8 cellular contexts compared by ENCODE assay signal in the genomic region with DNA sequence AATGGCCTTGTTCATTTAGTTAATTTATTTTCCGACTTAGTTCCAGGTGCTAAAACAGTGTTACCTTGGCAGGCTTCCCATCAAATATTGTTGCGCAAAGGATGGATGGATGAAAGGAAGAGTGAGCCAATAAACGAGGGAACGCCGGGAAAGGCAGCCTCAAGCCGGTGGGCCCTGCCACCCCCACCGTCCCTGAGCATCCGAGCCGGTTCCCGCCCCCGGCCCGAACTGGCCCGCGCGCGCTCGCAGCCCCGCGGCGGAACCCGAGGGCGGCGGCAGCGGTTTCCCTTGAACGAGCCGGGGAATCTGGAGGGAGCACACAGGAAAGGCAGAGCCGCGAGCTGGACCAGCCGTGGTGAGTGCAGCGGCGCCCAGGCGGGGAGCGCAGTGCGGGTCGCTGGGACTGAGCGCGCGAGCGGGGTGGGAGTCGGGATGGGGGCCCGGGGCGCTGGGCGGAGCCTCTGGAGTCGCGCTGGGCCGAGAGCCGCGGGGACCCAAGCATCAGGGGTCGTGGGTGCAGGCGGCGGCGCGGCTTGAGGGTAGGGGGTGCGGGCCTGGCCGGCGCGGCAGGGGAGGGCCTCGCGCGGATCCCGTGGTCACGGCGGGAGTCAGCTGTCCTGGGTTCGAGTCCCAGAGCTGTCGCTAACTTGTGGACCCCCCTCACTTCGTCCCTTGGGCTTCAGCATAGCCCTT. TPM values are rescaled to one million over a fixed set of nuclear protein-coding genes. Genes with fewer than 3 reads are reported as not detected.
A peak's percentile ranks its signal among the peaks of the same experiment; 100 is the strongest.
DNase-seq lines count a peak whose midpoint lies in the region; ATAC-seq and TF ChIP-seq lines count a peak whose summit lies in the region.

TSS of gene AGK (plus strand) at position 331 of the 693 bp plus-strand sequence. CDS start 4,057 bp downstream, outside the sequence.

- H3K36me3 Mint-ChIP-seq in T-helper 1 cell treated with Interleukin-12 subunit alpha and Interleukin-12 subunit beta and Interleukin-4 antibody, amounts not matched to agents 30 μg/mL and 1 μg/mL, for 36 hours (ENCODE audit: low read depth): peaks cover 36% of the 10 kb centered on the region

- intact Hi-C loops in left ventricle myocardium inferior (cut with micrococcal nuclease): no loop called here
- intact Hi-C loops in psoas muscle (cut with DNase I): loop anchor here in 1 of 2 donors (5.0 kb wide), 1 partner anchor 96 kb away; no protein-coding TSS in a partner anchor

- H3K36me3 ChIP-seq in left ventricle myocardium inferior: peaks cover 8% of the 10 kb centered on the region
- H3K36me3 ChIP-seq in psoas muscle (ENCODE audit: insufficient read depth in 1 of 2, low read depth in 1 of 2): peaks cover 0 to 10% of the 10 kb centered on the region in 2 donors
- no peaks in the 10 kb centered on the region for H3K36me3 ChIP-seq in urinary bladder (ENCODE audit: insufficient read depth)

- peak within 1 kb of the TSS; percentile 89 for H3K4me3 Mint-ChIP-seq in T-helper 1 cell treated with Interleukin-12 subunit alpha and Interleukin-12 subunit beta and Interleukin-4 antibody, amounts not matched to agents 30 μg/mL and 1 μg/mL, for 36 hours

- H3K27ac Mint-ChIP-seq in T-helper 1 cell treated with Interleukin-12 subunit alpha and Interleukin-12 subunit beta and Interleukin-4 antibody, amounts not matched to agents 30 μg/mL and 1 μg/mL, for 36 hours: peak within 1 kb of the TSS; percentile 93

- H3K4me3 ChIP-seq in left ventricle myocardium inferior (peak within 1 kb of the TSS; percentile 99), psoas muscle (peak within 1 kb of the TSS; percentile 88), urinary bladder (ENCODE audit: low read depth, low read length) (peak within 1 kb of the TSS; percentile 98)

- 0 to 1% (median 1%) methylated on average over 55 to 66 of the region's 66 CpGs for WGBS in psoas muscle, 3 donors
- WGBS in urinary bladder: under 1% methylated on average over 66 of the region's 66 CpGs

- H3K27me3 Mint-ChIP-seq in T-helper 1 cell treated with Interleukin-12 subunit alpha and Interleukin-12 subunit beta and Interleukin-4 antibody, amounts not matched to agents 30 μg/mL and 1 μg/mL, for 36 hours (ENCODE audit: low read depth): no peaks in the 10 kb centered on the region

- H3K9me3 Mint-ChIP-seq in T-helper 1 cell treated with Interleukin-12 subunit alpha and Interleukin-12 subunit beta and Interleukin-4 antibody, amounts not matched to agents 30 μg/mL and 1 μg/mL, for 36 hours: no peaks in the 10 kb centered on the region

- peaks cover 31% of the 10 kb centered on the region for H3K4me1 ChIP-seq in left ventricle myocardium inferior
- peaks cover 5% of the 10 kb centered on the region for H3K4me1 ChIP-seq in psoas muscle
- H3K4me1 ChIP-seq in urinary bladder (ENCODE audit: insufficient read depth): no peaks in the 10 kb centered on the region

- H3K4me1 Mint-ChIP-seq in T-helper 1 cell treated with Interleukin-12 subunit alpha and Interleukin-12 subunit beta and Interleukin-4 antibody, amounts not matched to agents 30 μg/mL and 1 μg/mL, for 36 hours (ENCODE audit: low read depth): peaks cover 47% of the 10 kb centered on the region

- peak; percentile 87 for DNase-seq in GM13976 (ENCODE audit: low spot score)
- peak; percentile 65 for DNase-seq in NCI-H128 (lab: John Stamatoyannopoulos, UW; ENCODE audit: unreplicated experiment)
- peak; percentile 68 for DNase-seq in amniotic epithelial cell (ENCODE audit: low read depth)
- DNase-seq in left ventricle myocardium inferior: peak; percentile 72
- peak; percentile 72 to 86 for DNase-seq in psoas muscle

- peak within 1 kb of the TSS; percentile 86 for H3K27ac ChIP-seq in left ventricle myocardium inferior (replicated peaks)
- peak within 1 kb of the TSS; percentile 76 for H3K27ac ChIP-seq in psoas muscle
- peak within 1 kb of the TSS; percentile 58 for H3K27ac ChIP-seq in urinary bladder (ENCODE audit: low read depth)

- ATAC-seq in HG02678 (IDR thresholded peaks at IDR 0.05; ENCODE audit: unreplicated experiment) (peak; percentile 92), psoas muscle (peak; percentile 94 to 96 (median 96))

- H3K9me3 ChIP-seq in left ventricle myocardium inferior (replicated peaks): no peaks in the 10 kb centered on the region
- H3K9me3 ChIP-seq in psoas muscle: no peaks in the 10 kb centered on the region

- H3K27me3 ChIP-seq in left ventricle myocardium inferior (ENCODE audit: low read depth) (no peaks in the 10 kb centered on the region), psoas muscle (ENCODE audit: insufficient read depth in 3 of 3, low read length in 2 of 3) (no peaks in the 10 kb centered on the region)

- TF ChIP-seq CTCF in GM13976 (IDR thresholded peaks at IDR 0.05; ENCODE audit: borderline replicate concordance, control extremely low read depth, extremely low read depth, insufficient read depth, missing control alignments) (no peak), left ventricle myocardium inferior (IDR thresholded peaks at IDR 0.05; ENCODE audit: borderline replicate concordance) (no peak), psoas muscle (IDR thresholded peaks at IDR 0.05) (no peak)

- in situ Hi-C loops in GM13976 (cut with MboI; ENCODE audit: low sequenced_read_pairs, unreplicated experiment): no loop called here

RNA-seq across cellular contexts. Expression of gene AGK, which starts in this region (rescaled TPM):
- total RNA-seq in left ventricle myocardium inferior (37.8 TPM), psoas muscle (10 to 100 TPM in 2 of 4 donors, 1 to 10 TPM in 2; 7.8 to 15.4 (median 9.8) TPM), urinary bladder (51.0 TPM)
- polyA plus RNA-seq in psoas muscle (10 to 100 TPM in 1 of 3 donors, 1 to 10 TPM in 2; 5.8 to 10.3 (median 7.3) TPM), urinary bladder (16.2 TPM)

Comparison
In these comparisons a context has a peak if more than half of its experiments do, and no peak if none do; other contexts are left out.
1. Peak in every context shown above with its lines: DNase-seq, ATAC-seq, H3K4me3 ChIP-seq and H3K27ac ChIP-seq.